23 cellular contexts compared by ENCODE assay signal in the genomic region with DNA sequence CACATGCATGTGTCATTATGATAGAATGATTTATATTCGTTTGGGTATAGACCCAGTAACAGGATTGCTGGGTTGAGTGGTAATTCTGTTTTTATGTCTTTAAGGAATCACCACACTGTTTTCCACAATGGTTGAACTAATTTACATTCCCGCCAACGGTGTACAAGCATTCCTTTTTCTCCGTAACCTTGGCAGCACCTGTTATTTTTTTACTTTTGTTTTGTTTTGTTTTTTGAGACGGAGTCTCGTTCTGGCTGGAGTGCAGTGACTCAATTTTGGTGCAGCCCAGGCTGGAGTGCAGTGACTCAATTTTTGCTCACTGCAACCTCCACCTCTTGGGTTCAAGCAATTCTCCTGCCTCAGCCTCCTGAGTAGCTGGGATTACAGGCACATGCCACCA. TPM values are rescaled to one million over a fixed set of nuclear protein-coding genes. Genes with fewer than 3 reads are reported as not detected.
"Had no signal": no experiment of that assay in that cellular context is flagged by ENCODE, and none has a peak within 500 bp of the region (broad histone marks: within the 10 kb centered on the region; RNA-seq: fewer than 3 reads in every experiment).

No MANE protein-coding gene starts in this region.

- H3K27ac ChIP-seq: RWPE1, SJCRH30 had no signal

- DNase-seq: KBM-7, MM.1S, NCI-H1092 treated with DMSO at 0.1 percent for 48 hours, NCI-H1436, NCI-H187, NCI-H2029, NCI-H2081 treated with DMSO at 0.1 percent for 48 hours, NCI-H2171, NCI-H226, NCI-H446, NCI-H510A, NCI-H524 treated with DMSO at 0.1 percent for 48 hours, NCI-H69, NCI-H774, PC-3, SHP77, SJCRH30 had no signal

- H3K9me3 ChIP-seq: SJCRH30 had no signal

- FAIRE-seq: HTR-8/SVneo had no signal

- H3K4me3 ChIP-seq: SJCRH30 had no signal

- H3K4me1 ChIP-seq: SJCRH30 had no signal

- H3K27ac Mint-ChIP-seq: IgD-negative memory B cell had no signal

- ATAC-seq: Panc1, PC-3, SK-N-SH treated with all-trans-retinoic acid at 6 μM for 48 hours had no signal

- H3K36me3 ChIP-seq: SJCRH30 had no signal

RNA-seq across cellular contexts. Expression of gene S100B, which starts 8.5 kb away (rescaled TPM):
- total RNA-seq: LHCN-M2, PC-3 had no signal
